27 cellular contexts compared by ENCODE assay signal in the genomic region with DNA sequence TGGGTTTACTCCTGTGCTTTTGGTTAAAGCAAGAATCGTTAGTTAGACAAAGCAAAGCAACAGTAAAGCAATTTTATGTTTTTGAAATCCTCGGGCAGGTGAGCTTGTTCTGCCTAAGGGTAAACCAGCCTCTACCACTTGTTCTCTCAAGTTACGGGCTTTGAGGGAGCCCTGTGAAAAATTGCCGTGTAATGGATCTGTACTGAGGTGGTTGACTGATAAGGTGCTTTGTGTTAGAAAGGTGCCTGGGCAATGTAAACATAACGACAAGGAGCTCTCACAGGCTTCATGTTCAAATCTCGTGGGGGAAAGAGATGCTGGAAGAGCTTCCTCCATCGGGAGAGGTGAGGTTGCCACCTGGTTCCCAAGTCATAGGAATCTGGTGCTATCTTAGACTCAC.
"Had no signal": no experiment of that assay in that cellular context is flagged by ENCODE, and none has a peak within 500 bp of the region (broad histone marks: within the 10 kb centered on the region; RNA-seq: fewer than 3 reads in every experiment).

No MANE protein-coding gene starts in this region.

- ATAC-seq: activated CD8-positive, alpha-beta T cell treated with anti-CD3 and anti-CD28 coated beads, Interleukin-2, amount 10 ng/mL, durations not matched to agents 7 days and 5 days; activated T-cell treated with anti-CD3 and anti-CD28 coated beads, Interleukin-2, amount 50 U/mL, for 72 hours; body of pancreas; foreskin keratinocyte; heart right ventricle; naive thymus-derived CD4-positive, alpha-beta T cell; right lobe of liver had no signal

- H3K36me3 Mint-ChIP-seq: activated naive CD8-positive, alpha-beta T cell; naive thymus-derived CD4-positive, alpha-beta T cell had no signal

- H3K27ac Mint-ChIP-seq: activated CD8-positive, alpha-beta T cell treated with anti-CD3 and anti-CD28 coated beads, Interleukin-2, amount 10 ng/mL, durations not matched to agents 7 days and 5 days; activated naive CD8-positive, alpha-beta T cell; activated T-cell treated with anti-CD3 and anti-CD28 coated beads, Interleukin-2, amount 50 U/mL, for 72 hours; naive thymus-derived CD4-positive, alpha-beta T cell; T-helper 1 cell treated with Interleukin-12 subunit alpha and Interleukin-12 subunit beta and Interleukin-4 antibody, amounts not matched to agents 30 μg/mL and 1 μg/mL, for 36 hours had no signal

- H3K27me3 ChIP-seq: adrenal gland, body of pancreas, esophagus muscularis mucosa, foreskin keratinocyte, heart right ventricle, right lobe of liver, tibial nerve had no signal

- H3K4me1 Mint-ChIP-seq: naive thymus-derived CD4-positive, alpha-beta T cell had no signal

- H3K4me3 Mint-ChIP-seq: activated CD8-positive, alpha-beta T cell treated with anti-CD3 and anti-CD28 coated beads, Interleukin-2, amount 10 ng/mL, durations not matched to agents 7 days and 5 days; activated naive CD8-positive, alpha-beta T cell; activated T-cell treated with anti-CD3 and anti-CD28 coated beads, Interleukin-2, amount 50 U/mL, for 72 hours; naive thymus-derived CD4-positive, alpha-beta T cell; neural crest cell; T-helper 1 cell treated with Interleukin-12 subunit alpha and Interleukin-12 subunit beta and Interleukin-4 antibody, amounts not matched to agents 30 μg/mL and 1 μg/mL, for 36 hours had no signal

- H3K27ac ChIP-seq: adrenal gland, body of pancreas, esophagus muscularis mucosa, foreskin keratinocyte, heart right ventricle, right lobe of liver, tibial nerve, WERI-Rb-1 had no signal

- H3K36me3 ChIP-seq: adrenal gland, esophagus muscularis mucosa, heart right ventricle, right lobe of liver, tibial nerve, WERI-Rb-1 had no signal

- H3K9me3 ChIP-seq: adrenal gland, body of pancreas, esophagus muscularis mucosa, right lobe of liver, tibial nerve had no signal

- H3K4me3 ChIP-seq: adrenal gland, body of pancreas, esophagus muscularis mucosa, heart right ventricle, right lobe of liver, tibial nerve had no signal

- H3K27me3 Mint-ChIP-seq: activated naive CD8-positive, alpha-beta T cell had no signal

- H3K9me3 Mint-ChIP-seq: activated T-cell treated with anti-CD3 and anti-CD28 coated beads, Interleukin-2, amount 50 U/mL, for 72 hours; T-helper 1 cell treated with Interleukin-12 subunit alpha and Interleukin-12 subunit beta and Interleukin-4 antibody, amounts not matched to agents 30 μg/mL and 1 μg/mL, for 36 hours had no signal

- DNase-seq: activated CD4-positive, alpha-beta T cell treated with anti-CD3 and anti-CD28 coated beads for 1 hour; activated CD4-positive, alpha-beta T cell treated with anti-CD3 and anti-CD28 coated beads, Interleukin-2, amount 50 U/mL, for 1 hour; activated CD8-positive, alpha-beta T cell treated with anti-CD3 and anti-CD28 coated beads, Interleukin-2, amount 10 ng/mL, durations not matched to agents 7 days and 5 days; activated effector memory CD4-positive, alpha-beta T cell treated with Interleukin-2 at 50 U/mL for 16 hours; activated naive CD4-positive, alpha-beta T cell treated with Interleukin-2 at 50 U/mL for 16 hours; activated T-cell treated with anti-CD3 and anti-CD28 coated beads for 4 hours; activated T-cell treated with anti-CD3 and anti-CD28 coated beads, Interleukin-2, amount 50 U/mL, for 72 hours; adrenal gland; aorta; body of pancreas; dermis blood vessel endothelial cell; effector CD4-positive, alpha-beta T cell; foreskin keratinocyte; heart right ventricle; midbrain; naive thymus-derived CD4-positive, alpha-beta T cell; nucleus accumbens; right lobe of liver; stimulated activated CD4-positive, alpha-beta T cell treated with anti-CD3 and anti-CD28 coated beads, Interleukin-2, amount 100 ng/mL, for 48 hours; stimulated activated naive CD4-positive, alpha-beta T cell treated with Interleukin-2 at 50 U/mL for 16 hours; T1000; WERI-Rb-1 had no signal

- H3K4me1 ChIP-seq: adrenal gland, body of pancreas, foreskin keratinocyte, right lobe of liver had no signal
